19 cellular contexts compared by ENCODE assay signal in the genomic region with DNA sequence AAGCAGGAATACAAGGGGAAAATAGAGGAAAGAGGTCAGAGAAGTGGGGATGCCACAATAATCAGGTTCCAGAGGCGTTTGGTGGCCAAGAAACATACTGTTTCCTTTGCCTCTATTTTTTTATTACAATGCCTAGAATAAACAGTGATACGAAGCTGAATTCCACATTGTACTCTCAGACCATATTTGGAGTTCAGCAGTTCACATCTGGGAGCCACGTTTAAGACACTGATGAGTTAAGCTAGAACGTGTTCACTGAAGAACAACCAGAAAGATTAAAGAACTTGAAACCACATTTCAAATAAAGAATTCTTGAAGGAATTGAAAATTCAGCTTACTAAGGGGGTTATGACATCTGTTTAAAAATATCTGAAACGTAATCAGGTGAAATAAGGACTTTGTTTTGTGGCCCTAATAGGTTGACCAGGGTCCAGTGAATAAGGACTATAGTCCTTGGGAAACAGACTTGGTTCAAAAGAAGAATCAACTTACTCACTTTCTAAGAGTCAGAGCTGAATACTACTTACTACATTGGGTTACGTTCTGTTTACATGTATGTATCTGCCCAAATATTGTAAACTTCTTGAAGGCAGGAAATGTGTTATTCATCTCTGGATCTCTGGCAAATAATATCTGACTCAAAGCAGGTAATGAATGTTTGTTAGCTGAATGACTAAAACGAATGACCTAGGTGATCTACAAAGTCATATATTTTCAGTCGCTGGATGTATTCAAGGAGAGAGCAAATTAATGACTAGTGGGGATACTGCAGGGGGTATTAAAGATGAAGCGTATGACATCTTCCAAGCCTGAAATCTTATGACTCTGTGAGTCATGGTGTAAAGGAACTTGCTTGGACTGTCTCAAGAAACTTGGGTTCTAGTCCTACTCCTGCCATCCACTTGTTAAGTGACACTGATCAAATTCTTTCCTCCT.
"Had no signal": no experiment of that assay in that cellular context is flagged by ENCODE, and none has a peak within 500 bp of the region (broad histone marks: within the 10 kb centered on the region; RNA-seq: fewer than 3 reads in every experiment).

No MANE protein-coding gene starts in this region.

- H3K36me3 Mint-ChIP-seq: activated naive CD8-positive, alpha-beta T cell had no signal

- H3K4me3 ChIP-seq: gastrocnemius medialis, heart right ventricle, spleen, upper lobe of left lung had no signal

- H3K36me3 ChIP-seq: brain microvascular endothelial cell, gastrocnemius medialis, heart right ventricle, spleen, upper lobe of left lung had no signal

- H3K9me3 Mint-ChIP-seq: activated CD4-positive, alpha-beta T cell treated with anti-CD3 and anti-CD28 coated beads, Interleukin-2, amount 10 ng/mL, durations not matched to agents 7 days and 5 days; activated T-cell treated with anti-CD3 and anti-CD28 coated beads, Interleukin-2, amount 50 U/mL, for 72 hours; dendritic cell treated with granulocyte-macrophage colony-stimulating factor and Interleukin-4, amounts not matched to agents 40 ng/mL and 50 ng/mL, for 4 days; neural crest cell; stimulated activated naive CD8-positive, alpha-beta T cell treated with anti-CD3 and anti-CD28 coated beads, Interleukin-15, amount 100 ng/mL, for 72 hours had no signal

- H3K4me1 ChIP-seq: gastrocnemius medialis, spleen had no signal

- H3K4me3 Mint-ChIP-seq: activated CD4-positive, alpha-beta T cell treated with anti-CD3 and anti-CD28 coated beads, Interleukin-2, amount 10 ng/mL, durations not matched to agents 7 days and 5 days; activated naive CD8-positive, alpha-beta T cell; activated T-cell treated with anti-CD3 and anti-CD28 coated beads, Interleukin-2, amount 50 U/mL, for 72 hours; dendritic cell treated with granulocyte-macrophage colony-stimulating factor and Interleukin-4, amounts not matched to agents 40 ng/mL and 50 ng/mL, for 4 days; neural crest cell; stimulated activated naive CD8-positive, alpha-beta T cell treated with anti-CD3 and anti-CD28 coated beads, Interleukin-15, amount 100 ng/mL, for 72 hours had no signal

- H3K4me1 Mint-ChIP-seq: activated CD4-positive, alpha-beta T cell treated with anti-CD3 and anti-CD28 coated beads, Interleukin-2, amount 10 ng/mL, durations not matched to agents 7 days and 5 days; stimulated activated naive CD8-positive, alpha-beta T cell treated with anti-CD3 and anti-CD28 coated beads, Interleukin-15, amount 100 ng/mL, for 72 hours had no signal

- H3K27ac Mint-ChIP-seq: activated CD4-positive, alpha-beta T cell treated with anti-CD3 and anti-CD28 coated beads, Interleukin-2, amount 10 ng/mL, durations not matched to agents 7 days and 5 days; activated naive CD8-positive, alpha-beta T cell; activated T-cell treated with anti-CD3 and anti-CD28 coated beads, Interleukin-2, amount 50 U/mL, for 72 hours; dendritic cell treated with granulocyte-macrophage colony-stimulating factor and Interleukin-4, amounts not matched to agents 40 ng/mL and 50 ng/mL, for 4 days; stimulated activated naive CD8-positive, alpha-beta T cell treated with anti-CD3 and anti-CD28 coated beads, Interleukin-15, amount 100 ng/mL, for 72 hours had no signal

- ATAC-seq: activated T-cell treated with anti-CD3 and anti-CD28 coated beads, Interleukin-2, amount 50 U/mL, for 72 hours; esophagus mucosa; gastrocnemius medialis; heart right ventricle; sciatic nerve; stimulated activated naive CD8-positive, alpha-beta T cell treated with anti-CD3 and anti-CD28 coated beads, Interleukin-15, amount 100 ng/mL, for 72 hours had no signal

- H3K27ac ChIP-seq: brain microvascular endothelial cell, gastrocnemius medialis, heart right ventricle, spleen, upper lobe of left lung had no signal

- H3K9me3 ChIP-seq: gastrocnemius medialis, heart right ventricle, spleen, upper lobe of left lung had no signal

- DNase-seq: activated CD4-positive, alpha-beta T cell treated with anti-CD3 and anti-CD28 coated beads, Interleukin-2, amount 10 ng/mL, durations not matched to agents 7 days and 5 days; activated CD4-positive, CD25-positive, alpha-beta regulatory T cell; activated CD8-positive, alpha-beta memory T cell treated with anti-CD3 and anti-CD28 coated beads, Interleukin-2, amount 50 U/mL, for 48 hours; activated gamma-delta T cell treated with Interleukin-2 at 50 U/mL for 16 hours; activated T-cell treated with anti-CD3 and anti-CD28 coated beads, Interleukin-2, amount 50 U/mL, for 72 hours; brain microvascular endothelial cell; cerebellar nuclear complex; gastrocnemius medialis; heart right ventricle; mammary epithelial cell; spleen; stimulated activated naive CD8-positive, alpha-beta T cell treated with anti-CD3 and anti-CD28 coated beads, Interleukin-15, amount 100 ng/mL, for 72 hours; SW 1271; upper lobe of left lung had no signal

- H3K27me3 ChIP-seq: brain microvascular endothelial cell, gastrocnemius medialis, heart right ventricle, upper lobe of left lung had no signal

- H3K27me3 Mint-ChIP-seq: activated naive CD8-positive, alpha-beta T cell had no signal
